ENCODE assay signal across 8 cellular contexts in the genomic region with DNA sequence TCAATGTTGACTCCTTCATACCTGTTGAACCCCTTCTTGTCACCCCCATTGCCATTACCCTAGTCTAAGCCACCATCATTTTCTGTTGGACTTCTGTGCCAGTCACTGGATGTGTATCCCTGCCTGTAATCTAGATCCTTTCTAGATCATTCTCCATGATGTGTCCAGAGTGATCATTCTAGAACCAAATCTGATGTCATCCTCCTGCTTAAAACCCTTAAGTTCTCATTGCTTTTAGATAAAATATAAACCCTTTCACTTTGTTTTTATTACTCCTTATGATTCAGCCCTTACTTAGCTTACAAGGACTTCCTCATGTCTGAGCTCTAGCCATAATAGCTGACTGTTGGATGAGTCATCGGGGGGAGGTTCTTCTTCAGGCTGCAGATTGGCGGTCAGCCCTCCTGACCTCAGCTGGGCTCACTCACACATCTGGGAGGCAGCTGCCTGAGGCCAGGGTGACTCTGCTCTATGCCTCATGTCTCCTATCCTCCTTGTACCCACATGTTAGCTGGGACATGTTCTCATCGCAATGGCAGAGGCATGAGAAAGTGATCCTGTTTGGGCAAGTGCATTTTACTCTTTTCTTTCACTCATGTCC.
DNase-seq lines count a peak whose midpoint lies in the region; ATAC-seq and TF ChIP-seq lines count a peak whose summit lies in the region.

No MANE protein-coding gene starts in this region.

- H3K27ac Mint-ChIP-seq in endodermal cell, result no peak overlapping the region
- no peak overlapping the region for H3K27ac Mint-ChIP-seq in naive thymus-derived CD4-positive, alpha-beta T cell

- no peaks in the 10 kb centered on the region for H3K27me3 ChIP-seq in endodermal cell (ENCODE audit: control insufficient read depth, insufficient read depth, low read length, poor library complexity, severe bottlenecking)
- H3K27me3 ChIP-seq in naive thymus-derived CD4-positive, alpha-beta T cell (ENCODE audit: control insufficient read depth in 2 of 2, insufficient read depth in 2 of 2, low read length in 2 of 2), result no peaks in the 10 kb centered on the region

- no peaks in the 10 kb centered on the region for H3K36me3 ChIP-seq in endodermal cell (ENCODE audit: control insufficient read depth, insufficient read depth, low read length)
- no peaks in the 10 kb centered on the region for H3K36me3 ChIP-seq in naive thymus-derived CD4-positive, alpha-beta T cell (ENCODE audit: control insufficient read depth in 2 of 3, insufficient read depth in 3 of 3, low read length in 3 of 3)

- H3K27me3 Mint-ChIP-seq in endodermal cell (ENCODE audit: insufficient read depth), result peaks cover 34% of the 10 kb centered on the region
- peaks cover 0 to 3% (median 0%) of the 10 kb centered on the region in 5 donors for H3K27me3 Mint-ChIP-seq in naive thymus-derived CD4-positive, alpha-beta T cell

- WGBS in endodermal cell (ENCODE audit: insufficient coverage in 1 of 2, insufficient read length in 1 of 2), 2 experiments, result 90 to 92% methylated on average over 3 of the region's 3 CpGs

- POLR2A ChIA-PET in naive thymus-derived CD4-positive, alpha-beta T cell (lab: Charles Lee), result no interaction called here

- no peak overlapping the region for H3K9ac ChIP-seq in endodermal cell (ENCODE audit: extremely low read depth, low read length, poor library complexity, severe bottlenecking)

- CTCF ChIA-PET in naive thymus-derived CD4-positive, alpha-beta T cell (lab: Charles Lee), result no interaction called here

- no peak overlapping the region for H3K4me3 ChIP-seq in endodermal cell (ENCODE audit: low read length)
- no peak overlapping the region for H3K4me3 ChIP-seq in naive thymus-derived CD4-positive, alpha-beta T cell (ENCODE audit: low read length)

- no peaks in the 10 kb centered on the region for H3K9me3 ChIP-seq in endodermal cell (ENCODE audit: control insufficient read depth, low read length)
- H3K9me3 ChIP-seq in naive thymus-derived CD4-positive, alpha-beta T cell (ENCODE audit: control insufficient read depth in 2 of 3, low read length in 3 of 3), result no peaks in the 10 kb centered on the region

- H3K4me1 ChIP-seq in endodermal cell (ENCODE audit: control insufficient read depth, insufficient read depth, low read length), result peaks cover 11% of the 10 kb centered on the region
- no peaks in the 10 kb centered on the region for H3K4me1 ChIP-seq in naive thymus-derived CD4-positive, alpha-beta T cell (ENCODE audit: control insufficient read depth in 2 of 2, insufficient read depth in 2 of 2, low read length in 2 of 2)

- H3K4me1 Mint-ChIP-seq in endodermal cell, result peaks cover 37% of the 10 kb centered on the region
- H3K4me1 Mint-ChIP-seq in naive thymus-derived CD4-positive, alpha-beta T cell, result no peaks in the 10 kb centered on the region

- TF ChIP-seq CTCF in endodermal cell (conservative IDR thresholded peaks at IDR 0.05), result no peak

- H3K27ac ChIP-seq in endodermal cell (ENCODE audit: low read depth, low read length), result no peak overlapping the region
- H3K27ac ChIP-seq in naive thymus-derived CD4-positive, alpha-beta T cell (ENCODE audit: low read depth, low read length), result no peak overlapping the region

- no peaks in the 10 kb centered on the region for H3K9me3 Mint-ChIP-seq in endodermal cell
- H3K9me3 Mint-ChIP-seq in naive thymus-derived CD4-positive, alpha-beta T cell, result no peaks in the 10 kb centered on the region

- ATAC-seq in naive thymus-derived CD4-positive, alpha-beta T cell, result peak; percentile 88

- peak; percentile 99 for DNase-seq in GM04504 (ENCODE audit: low read depth)
- DNase-seq in OCI-M1 (lab: John Stamatoyannopoulos, UW), result peak; percentile 90
- peak; percentile 60 for DNase-seq in endodermal cell
- DNase-seq in naive thymus-derived CD4-positive, alpha-beta T cell, result no peak
- no peak for DNase-seq in NCI-H1105 (lab: John Stamatoyannopoulos, UW)
- DNase-seq in NCI-H2171 (lab: John Stamatoyannopoulos, UW), result no peak
- no peak for DNase-seq in DMS79 (lab: John Stamatoyannopoulos, UW)
- no peak for DNase-seq in NAMALWA (ENCODE audit: low spot score)

- intact Hi-C loops in naive thymus-derived CD4-positive, alpha-beta T cell (cut with micrococcal nuclease), result no loop called here

- H3K4me3 Mint-ChIP-seq in endodermal cell, result no peak overlapping the region
- H3K4me3 Mint-ChIP-seq in naive thymus-derived CD4-positive, alpha-beta T cell, result no peak overlapping the region

- H3K36me3 Mint-ChIP-seq in endodermal cell (ENCODE audit: low read depth), result no peaks in the 10 kb centered on the region
- H3K36me3 Mint-ChIP-seq in naive thymus-derived CD4-positive, alpha-beta T cell, result peaks cover 0 to 6% (median 0%) of the 10 kb centered on the region in 5 donors

Comparison
In these comparisons a context has a peak if more than half of its experiments do, and no peak if none do; other contexts are left out.
1. DNase-seq: peak in GM04504 (single experiment), OCI-M1 (single experiment) and endodermal cell (single experiment); none in naive thymus-derived CD4-positive, alpha-beta T cell (0 of 9), NCI-H1105 (single experiment), NCI-H2171 (single experiment), DMS79 (single experiment) and NAMALWA (single experiment).